8 cellular contexts compared by ENCODE assay signal in genomic region chr14:61472025-61472672, GRCh38.
DNase-seq lines count a peak whose midpoint lies in the region; ATAC-seq and TF ChIP-seq lines count a peak whose summit lies in the region.

No MANE protein-coding gene starts in this region.

- H3K9me3 Mint-ChIP-seq in activated CD8-positive, alpha-beta T cell treated with anti-CD3 and anti-CD28 coated beads, Interleukin-2, amount 10 ng/mL, durations not matched to agents 7 days and 5 days (ENCODE audit: insufficient read depth) = no peaks in the 10 kb centered on the region
- no peaks in the 10 kb centered on the region for H3K9me3 Mint-ChIP-seq in neural progenitor cell

- H3K27ac ChIP-seq in neural progenitor cell = no peak overlapping the region

- H3K4me3 ChIP-seq in neural progenitor cell = no peak overlapping the region

- peak; percentile 8 for ATAC-seq in activated CD8-positive, alpha-beta T cell treated with anti-CD3 and anti-CD28 coated beads, Interleukin-2, amount 10 ng/mL, durations not matched to agents 7 days and 5 days
- no peak for ATAC-seq in HG03280 (IDR thresholded peaks at IDR 0.05; ENCODE audit: unreplicated experiment)

- CTCF ChIA-PET in activated CD8-positive, alpha-beta T cell treated with anti-CD3 and anti-CD28 coated beads, Interleukin-2, amount 10 ng/mL, durations not matched to agents 7 days and 5 days (lab: Charles Lee) = interaction anchor here (0.8 to 12.3 kb wide), 12 partner anchors 14 to 365 kb away, joined by 3 to 136 read pairs (median 5); no protein-coding TSS in a partner anchor

- peak overlapping the region; percentile 79 for H3K4me3 Mint-ChIP-seq in activated CD8-positive, alpha-beta T cell treated with anti-CD3 and anti-CD28 coated beads, Interleukin-2, amount 10 ng/mL, durations not matched to agents 7 days and 5 days
- no peak overlapping the region for H3K4me3 Mint-ChIP-seq in neural progenitor cell

- H4K20me1 ChIP-seq in neural progenitor cell (ENCODE audit: low read depth) = no peaks in the 10 kb centered on the region

- no peak overlapping the region for H2AFZ ChIP-seq in neural progenitor cell (replicated peaks)

- peaks cover 81% of the 10 kb centered on the region for H3K36me3 Mint-ChIP-seq in activated CD8-positive, alpha-beta T cell treated with anti-CD3 and anti-CD28 coated beads, Interleukin-2, amount 10 ng/mL, durations not matched to agents 7 days and 5 days (ENCODE audit: low read depth)
- H3K36me3 Mint-ChIP-seq in neural progenitor cell = no peaks in the 10 kb centered on the region

- no peaks in the 10 kb centered on the region for H3K27me3 Mint-ChIP-seq in activated CD8-positive, alpha-beta T cell treated with anti-CD3 and anti-CD28 coated beads, Interleukin-2, amount 10 ng/mL, durations not matched to agents 7 days and 5 days (ENCODE audit: low read depth)
- peaks cover 9% of the 10 kb centered on the region for H3K27me3 Mint-ChIP-seq in neural progenitor cell (ENCODE audit: insufficient read depth, low read depth)

- H3K79me2 ChIP-seq in neural progenitor cell (ENCODE audit: low read depth) = no peaks in the 10 kb centered on the region

- H3K9me3 ChIP-seq in neural progenitor cell (ENCODE audit: low read depth) = no peaks in the 10 kb centered on the region

- peak overlapping the region; percentile 96 for H3K27ac Mint-ChIP-seq in activated CD8-positive, alpha-beta T cell treated with anti-CD3 and anti-CD28 coated beads, Interleukin-2, amount 10 ng/mL, durations not matched to agents 7 days and 5 days
- no peak overlapping the region for H3K27ac Mint-ChIP-seq in neural progenitor cell

- H3F3A ChIP-seq in neural progenitor cell (ENCODE audit: low read depth) = no peaks in the 10 kb centered on the region

- POLR2A ChIA-PET in activated CD8-positive, alpha-beta T cell treated with anti-CD3 and anti-CD28 coated beads, Interleukin-2, amount 10 ng/mL, durations not matched to agents 7 days and 5 days (lab: Charles Lee) = interaction anchor here (0.6 to 2.2 kb wide), 10 partner anchors 10 to 262 kb away, joined by 3 to 10 read pairs (median 3); partner anchors contain the start of gene HIF1A

- TF ChIP-seq CTCF in neural progenitor cell (IDR thresholded peaks at IDR 0.05) = no peak

- H3K36me3 ChIP-seq in neural progenitor cell = no peaks in the 10 kb centered on the region

- H3K4me1 Mint-ChIP-seq in activated CD8-positive, alpha-beta T cell treated with anti-CD3 and anti-CD28 coated beads, Interleukin-2, amount 10 ng/mL, durations not matched to agents 7 days and 5 days (ENCODE audit: low read depth) = peaks cover 93% of the 10 kb centered on the region
- peaks cover 39% of the 10 kb centered on the region for H3K4me1 Mint-ChIP-seq in neural progenitor cell

- H3K4me1 ChIP-seq in neural progenitor cell = peaks cover 19% of the 10 kb centered on the region

- H3K9ac ChIP-seq in neural progenitor cell = no peak overlapping the region

- no peaks in the 10 kb centered on the region for H3K27me3 ChIP-seq in neural progenitor cell

- no peak overlapping the region for H3K4me2 ChIP-seq in neural progenitor cell

- DNase-seq in Daoy (ENCODE audit: low read depth) = peak; percentile 97
- peak; percentile 22 for DNase-seq in LoVo (ENCODE audit: low spot score)
- DNase-seq in activated CD8-positive, alpha-beta T cell treated with anti-CD3 and anti-CD28 coated beads, Interleukin-2, amount 10 ng/mL, durations not matched to agents 7 days and 5 days = no peak
- peak; percentile 70 for DNase-seq in fibroblast of the conjunctiva (ENCODE audit: low read depth)
- peak; percentile 99 for DNase-seq in renal cortical epithelial cell (ENCODE audit: low read depth)
- no peak for DNase-seq in DMS 273 treated with DMSO at 0.1 percent for 48 hours (lab: John Stamatoyannopoulos, UW)
- DNase-seq in neural progenitor cell (ENCODE audit: low spot score) = no peak

Comparison
In these comparisons a context has a peak if more than half of its experiments do, and no peak if none do; other contexts are left out.
1. DNase-seq: peak in Daoy (single experiment), LoVo (single experiment), fibroblast of the conjunctiva (single experiment) and renal cortical epithelial cell (single experiment); none in activated CD8-positive, alpha-beta T cell treated with anti-CD3 and anti-CD28 coated beads, Interleukin-2, amount 10 ng/mL, durations not matched to agents 7 days and 5 days (single experiment), DMS 273 treated with DMSO at 0.1 percent for 48 hours (single experiment) and neural progenitor cell (single experiment).